Comparison of ENCODE assay signal across 24 cellular contexts in genomic region chr3:132622756-132623155, GRCh38. TPM values are rescaled to one million over a fixed set of nuclear protein-coding genes. Genes with fewer than 3 reads are reported as not detected.
"Had no signal": no experiment of that assay in that cellular context is flagged by ENCODE, and none has a peak within 500 bp of the region (broad histone marks: within the 10 kb centered on the region; RNA-seq: fewer than 3 reads in every experiment).

No MANE protein-coding gene starts in this region.

- H3K4me1 Mint-ChIP-seq: activated CD8-positive, alpha-beta memory T cell treated with anti-CD3 and anti-CD28 coated beads, Interleukin-2, amount 10 ng/mL, durations not matched to agents 7 days and 5 days had no signal

- H3K27ac ChIP-seq: breast epithelium, transverse colon, WERI-Rb-1 had no signal

- H3K9me3 ChIP-seq: transverse colon had no signal

- ATAC-seq: activated CD8-positive, alpha-beta memory T cell treated with anti-CD3 and anti-CD28 coated beads, Interleukin-2, amount 10 ng/mL, durations not matched to agents 7 days and 5 days; activated CD8-positive, alpha-beta T cell treated with anti-CD3 and anti-CD28 coated beads for 36 hours; heart left ventricle; natural killer cell; sciatic nerve had no signal

- H3K4me3 ChIP-seq: breast epithelium, heart left ventricle, smooth muscle cell, transverse colon had no signal

- DNase-seq: activated CD4-positive, alpha-beta T cell treated with anti-CD3 and anti-CD28 coated beads, Interleukin-2, amount 10 ng/mL, durations not matched to agents 7 days and 5 days; activated CD4-positive, CD25-positive, alpha-beta regulatory T cell treated with anti-CD3 and anti-CD28 coated beads, Interleukin-2, amount 50 U/mL, for 72 hours; activated CD8-positive, alpha-beta memory T cell treated with anti-CD3 and anti-CD28 coated beads, Interleukin-2, amount 10 ng/mL, durations not matched to agents 7 days and 5 days; activated CD8-positive, alpha-beta T cell treated with anti-CD3 and anti-CD28 coated beads for 36 hours; activated gamma-delta T cell treated with Interleukin-2 at 50 U/mL for 16 hours; activated T-cell treated with anti-CD3 and anti-CD28 coated beads for 4 hours; aorta; cortex of kidney; heart left ventricle; midbrain; natural killer cell; stimulated activated CD4-positive, alpha-beta T cell treated with anti-CD3 and anti-CD28 coated beads, Interleukin-2, amount 100 ng/mL, for 48 hours; stimulated activated CD8-positive, alpha-beta memory T cell treated with anti-CD3 and anti-CD28 coated beads, Interleukin-4, amount 100 ng/mL, for 48 hours; stimulated activated naive B cell treated with anti-CD40 and anti-IgM and Interleukin-4, amounts not matched to agents 10 μg/mL and 1 μg/mL and 100 μg/mL, for 72 hours; T1000; transverse colon; WERI-Rb-1 had no signal

- FAIRE-seq: urothelium cell line had no signal

- H3K4me3 Mint-ChIP-seq: activated CD4-positive, alpha-beta T cell treated with anti-CD3 and anti-CD28 coated beads, Interleukin-2, amount 10 ng/mL, durations not matched to agents 7 days and 5 days; activated CD8-positive, alpha-beta memory T cell treated with anti-CD3 and anti-CD28 coated beads, Interleukin-2, amount 10 ng/mL, durations not matched to agents 7 days and 5 days; activated CD8-positive, alpha-beta T cell treated with anti-CD3 and anti-CD28 coated beads for 36 hours; activated naive CD4-positive, alpha-beta T cell treated with anti-CD3 and anti-CD28 coated beads, Interleukin-2, amount 50 U/mL, for 24 hours; central memory CD8-positive, alpha-beta T cell; natural killer cell; stimulated activated naive B cell treated with anti-CD40 and anti-IgM and Interleukin-4, amounts not matched to agents 10 μg/mL and 1 μg/mL and 100 μg/mL, for 72 hours had no signal

- H3K4me2 ChIP-seq: smooth muscle cell had no signal

- H3K4me1 ChIP-seq: breast epithelium, transverse colon had no signal

- H3K27me3 Mint-ChIP-seq: activated CD4-positive, alpha-beta T cell treated with anti-CD3 and anti-CD28 coated beads, Interleukin-2, amount 10 ng/mL, durations not matched to agents 7 days and 5 days; activated CD8-positive, alpha-beta memory T cell treated with anti-CD3 and anti-CD28 coated beads, Interleukin-2, amount 10 ng/mL, durations not matched to agents 7 days and 5 days; activated CD8-positive, alpha-beta T cell treated with anti-CD3 and anti-CD28 coated beads for 36 hours; activated naive CD4-positive, alpha-beta T cell treated with anti-CD3 and anti-CD28 coated beads, Interleukin-2, amount 50 U/mL, for 24 hours; central memory CD8-positive, alpha-beta T cell; stimulated activated naive B cell treated with anti-CD40 and anti-IgM and Interleukin-4, amounts not matched to agents 10 μg/mL and 1 μg/mL and 100 μg/mL, for 72 hours had no signal

- H3K9me3 Mint-ChIP-seq: activated CD4-positive, alpha-beta T cell treated with anti-CD3 and anti-CD28 coated beads, Interleukin-2, amount 10 ng/mL, durations not matched to agents 7 days and 5 days; activated CD8-positive, alpha-beta T cell treated with anti-CD3 and anti-CD28 coated beads for 36 hours; activated naive CD4-positive, alpha-beta T cell treated with anti-CD3 and anti-CD28 coated beads, Interleukin-2, amount 50 U/mL, for 24 hours; central memory CD8-positive, alpha-beta T cell; natural killer cell had no signal

- H3K27me3 ChIP-seq: breast epithelium, heart left ventricle, transverse colon had no signal

- H3K27ac Mint-ChIP-seq: activated CD4-positive, alpha-beta T cell treated with anti-CD3 and anti-CD28 coated beads, Interleukin-2, amount 10 ng/mL, durations not matched to agents 7 days and 5 days; activated CD8-positive, alpha-beta memory T cell treated with anti-CD3 and anti-CD28 coated beads, Interleukin-2, amount 10 ng/mL, durations not matched to agents 7 days and 5 days; activated CD8-positive, alpha-beta T cell treated with anti-CD3 and anti-CD28 coated beads for 36 hours; activated naive CD4-positive, alpha-beta T cell treated with anti-CD3 and anti-CD28 coated beads, Interleukin-2, amount 50 U/mL, for 24 hours; natural killer cell; stimulated activated naive B cell treated with anti-CD40 and anti-IgM and Interleukin-4, amounts not matched to agents 10 μg/mL and 1 μg/mL and 100 μg/mL, for 72 hours had no signal

- H3K36me3 ChIP-seq: breast epithelium, WERI-Rb-1 had no signal

RNA-seq across cellular contexts. Expression of gene ACKR4, which starts 25.7 kb away (rescaled TPM):
- total RNA-seq: activated CD8-positive, alpha-beta memory T cell treated with anti-CD3 and anti-CD28 coated beads, Interleukin-2, amount 10 ng/mL, durations not matched to agents 7 days and 5 days; activated CD8-positive, alpha-beta T cell treated with anti-CD3 and anti-CD28 coated beads for 36 hours; epithelial cell of proximal tubule; smooth muscle cell had no signal
